12 cellular contexts compared by ENCODE assay signal in the genomic region with DNA sequence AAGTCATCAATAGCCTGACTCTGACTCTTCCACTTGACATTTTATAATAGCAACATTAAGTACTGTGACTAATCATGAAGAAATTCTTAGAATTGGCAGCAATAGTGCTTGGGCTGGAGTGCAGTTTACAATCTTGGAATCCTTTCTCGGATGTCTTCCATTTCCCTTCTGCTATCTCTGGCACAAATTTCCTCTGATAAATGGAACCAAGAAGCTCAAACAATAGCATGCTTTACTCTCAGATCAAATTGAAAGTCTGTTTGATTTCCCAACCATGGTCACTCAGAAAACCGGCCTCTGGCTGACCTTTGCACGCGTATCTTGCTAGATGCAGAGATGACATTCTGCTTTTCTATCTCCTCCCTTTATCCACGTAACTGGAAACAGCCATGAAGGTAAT.
A peak's percentile ranks its signal among the peaks of the same experiment; 100 is the strongest.
DNase-seq lines count a peak whose midpoint lies in the region; ATAC-seq and TF ChIP-seq lines count a peak whose summit lies in the region.
"Had no signal": no experiment of that assay in that cellular context is flagged by ENCODE, and none has a peak within 500 bp of the region (broad histone marks: within the 10 kb centered on the region; RNA-seq: fewer than 3 reads in every experiment).

No MANE protein-coding gene starts in this region.

- DNase-seq in AG04449 (ENCODE audit: low read depth, low spot score): peak; percentile 24
- DNase-seq in HS-5 (ENCODE audit: low read depth): peak; percentile 53
- DNase-seq in cerebellar cortex (ENCODE audit: low spot score): peak; percentile 24
- peak; percentile 0 for DNase-seq in kidney glomerular epithelial cell (lab: John Stamatoyannopoulos, UW)
- DNase-seq in HEK293T (ENCODE audit: extremely low spot score): no peak
- no peak for DNase-seq in WERI-Rb-1
- DNase-seq: C1 segment of cervical spinal cord, Karpas-422 had no signal

- no peak for TF ChIP-seq CTCF in AG04449 (IDR thresholded peaks at IDR 0.05; ENCODE audit: insufficient read depth, low read length, missing control alignments)
- no peak for TF ChIP-seq CTCF in WERI-Rb-1 (IDR thresholded peaks at IDR 0.05; ENCODE audit: low read depth, low read length)

- ATAC-seq in GM21360 (IDR thresholded peaks at IDR 0.05; ENCODE audit: unreplicated experiment) (no peak), GM18861 (IDR thresholded peaks at IDR 0.05; ENCODE audit: unreplicated experiment) (no peak)

- no peaks in the 10 kb centered on the region for H3K36me3 ChIP-seq in WERI-Rb-1
- H3K36me3 ChIP-seq: adrenal gland had no signal

- peaks cover 49% of the 10 kb centered on the region for H3K27me3 ChIP-seq in WERI-Rb-1 (ENCODE audit: insufficient read depth, low read depth, severe bottlenecking)
- H3K27me3 ChIP-seq: adrenal gland had no signal

- CTCF ChIA-PET in AG04449 (lab: Yijun Ruan, JAX) (no interaction called here), HEK293T (lab: Yijun Ruan, JAX) (no interaction called here)

- no peaks in the 10 kb centered on the region for H3K9me3 ChIP-seq in WERI-Rb-1 (ENCODE audit: severe bottlenecking)
- H3K9me3 ChIP-seq: adrenal gland had no signal

- no peak overlapping the region for H3K27ac ChIP-seq in WERI-Rb-1
- H3K27ac ChIP-seq: adrenal gland, VCaP had no signal

- H3K4me3 ChIP-seq in AG04449 (ENCODE audit: low read depth, low read length) (no peak overlapping the region), WERI-Rb-1 (ENCODE audit: low read depth, low read length) (no peak overlapping the region)
- H3K4me3 ChIP-seq: adrenal gland had no signal

- POLR2A ChIA-PET in AG04449 (lab: Yijun Ruan, JAX): no interaction called here
- POLR2A ChIA-PET in HEK293T (lab: Yijun Ruan, JAX): no interaction called here

TF ChIP-seq in HEK293T, 16 proteins besides CTCF, POLR2A, EP300 and RAD21:
- TF ChIP-seq, protein P1, sequence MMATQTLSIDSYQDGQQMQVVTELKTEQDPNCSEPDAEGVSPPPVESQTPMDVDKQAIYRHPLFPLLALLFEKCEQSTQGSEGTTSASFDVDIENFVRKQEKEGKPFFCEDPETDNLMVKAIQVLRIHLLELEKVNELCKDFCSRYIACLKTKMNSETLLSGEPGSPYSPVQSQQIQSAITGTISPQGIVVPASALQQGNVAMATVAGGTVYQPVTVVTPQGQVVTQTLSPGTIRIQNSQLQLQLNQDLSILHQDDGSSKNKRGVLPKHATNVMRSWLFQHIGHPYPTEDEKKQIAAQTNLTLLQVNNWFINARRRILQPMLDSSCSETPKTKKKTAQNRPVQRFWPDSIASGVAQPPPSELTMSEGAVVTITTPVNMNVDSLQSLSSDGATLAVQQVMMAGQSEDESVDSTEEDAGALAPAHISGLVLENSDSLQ (IDR thresholded peaks at IDR 0.05): no peak
- TF ChIP-seq SP1 (IDR thresholded peaks at IDR 0.05) (no peak), TARDBP (IDR thresholded peaks at IDR 0.05) (no peak), ARNT (IDR thresholded peaks at IDR 0.05) (no peak), FOXK2 (IDR thresholded peaks at IDR 0.05) (no peak), CTBP1 (IDR thresholded peaks at IDR 0.05; ENCODE audit: borderline replicate concordance) (no peak), ELF4 (IDR thresholded peaks at IDR 0.05) (no peak), HDGF (IDR thresholded peaks at IDR 0.05; ENCODE audit: borderline replicate concordance) (no peak), SUZ12 (IDR thresholded peaks at IDR 0.05) (no peak), NFRKB (IDR thresholded peaks at IDR 0.05) (no peak), LEF1 (IDR thresholded peaks at IDR 0.05; ENCODE audit: borderline replicate concordance) (no peak), FOXM1 (IDR thresholded peaks at IDR 0.05; ENCODE audit: borderline replicate concordance) (no peak), FOXA1 (IDR thresholded peaks at IDR 0.05) (no peak), ZNF384 (IDR thresholded peaks at IDR 0.05) (no peak), BHLHE40 (IDR thresholded peaks at IDR 0.05; ENCODE audit: borderline replicate concordance) (no peak)

Comparison
In these comparisons a context has a peak if more than half of its experiments do, and no peak if none do; other contexts are left out.
1. DNase-seq: peak in AG04449 (single experiment), HS-5 (single experiment), cerebellar cortex (single experiment) and kidney glomerular epithelial cell (single experiment); none in HEK293T (single experiment) and WERI-Rb-1 (single experiment).